ENCODE assay signal across 34 cellular contexts in the genomic region with DNA sequence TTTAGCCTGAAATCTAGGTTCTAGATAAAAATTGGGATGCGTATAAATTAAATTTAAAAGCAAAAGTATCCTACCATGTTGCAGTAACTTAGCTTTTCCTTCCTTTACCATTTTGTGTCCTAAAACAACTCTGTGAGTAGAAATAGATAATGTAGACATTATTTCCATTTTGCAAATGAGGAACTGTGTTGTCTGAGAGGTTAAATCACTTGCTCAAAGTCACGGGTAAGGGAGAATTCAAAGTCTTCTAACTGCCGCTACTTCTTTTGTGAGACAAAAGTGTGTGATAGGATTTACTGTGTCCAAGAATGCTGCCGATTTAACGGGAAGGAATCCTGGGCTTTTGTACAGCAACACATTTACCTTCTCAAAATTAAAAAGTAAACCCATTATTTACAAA. TPM values are rescaled to one million over a fixed set of nuclear protein-coding genes. Genes with fewer than 3 reads are reported as not detected.
"Had no signal": no experiment of that assay in that cellular context is flagged by ENCODE, and none has a peak within 500 bp of the region (broad histone marks: within the 10 kb centered on the region; RNA-seq: fewer than 3 reads in every experiment).

No MANE protein-coding gene starts in this region.

- H3K27ac Mint-ChIP-seq: activated CD4-positive, alpha-beta memory T cell treated with anti-CD3 and anti-CD28 coated beads for 36 hours; activated CD4-positive, alpha-beta T cell treated with anti-CD3 and anti-CD28 coated beads, Interleukin-2, amount 10 ng/mL, durations not matched to agents 24 days and 14 days; activated naive CD4-positive, alpha-beta T cell treated with anti-CD3 and anti-CD28 coated beads, Interleukin-2, amount 10 ng/mL, durations not matched to agents 7 days and 5 days; activated naive CD8-positive, alpha-beta T cell treated with anti-CD3 and anti-CD28 coated beads, Interleukin-2, amount 10 ng/mL, durations not matched to agents 7 days and 5 days; brain; mesothelial cell of epicardium; naive thymus-derived CD4-positive, alpha-beta T cell had no signal

- H3K4me3 Mint-ChIP-seq: activated CD4-positive, alpha-beta memory T cell treated with anti-CD3 and anti-CD28 coated beads for 36 hours; activated CD4-positive, alpha-beta T cell treated with anti-CD3 and anti-CD28 coated beads, Interleukin-2, amount 10 ng/mL, durations not matched to agents 24 days and 14 days; activated naive CD4-positive, alpha-beta T cell treated with anti-CD3 and anti-CD28 coated beads, Interleukin-2, amount 10 ng/mL, durations not matched to agents 7 days and 5 days; activated naive CD8-positive, alpha-beta T cell treated with anti-CD3 and anti-CD28 coated beads, Interleukin-2, amount 10 ng/mL, durations not matched to agents 7 days and 5 days; brain; mesothelial cell of epicardium; naive thymus-derived CD4-positive, alpha-beta T cell had no signal

- H3K36me3 ChIP-seq: ascending aorta, cardiac muscle cell, colonic mucosa, esophagus squamous epithelium, pancreas, sigmoid colon, WERI-Rb-1 had no signal

- H3K36me3 Mint-ChIP-seq: activated CD4-positive, alpha-beta memory T cell treated with anti-CD3 and anti-CD28 coated beads for 36 hours; activated naive CD4-positive, alpha-beta T cell treated with anti-CD3 and anti-CD28 coated beads, Interleukin-2, amount 10 ng/mL, durations not matched to agents 7 days and 5 days; brain; mesothelial cell of epicardium had no signal

- H3K27ac ChIP-seq: ascending aorta, cardiac muscle cell, colonic mucosa, epithelial cell of prostate, esophagus squamous epithelium, psoas muscle, sigmoid colon, WERI-Rb-1 had no signal

- H3K9me3 Mint-ChIP-seq: activated CD4-positive, alpha-beta memory T cell treated with anti-CD3 and anti-CD28 coated beads for 36 hours; activated CD4-positive, alpha-beta T cell treated with anti-CD3 and anti-CD28 coated beads, Interleukin-2, amount 10 ng/mL, durations not matched to agents 24 days and 14 days; activated naive CD4-positive, alpha-beta T cell treated with anti-CD3 and anti-CD28 coated beads, Interleukin-2, amount 10 ng/mL, durations not matched to agents 7 days and 5 days; activated naive CD8-positive, alpha-beta T cell treated with anti-CD3 and anti-CD28 coated beads, Interleukin-2, amount 10 ng/mL, durations not matched to agents 7 days and 5 days; brain; mesothelial cell of epicardium; naive thymus-derived CD4-positive, alpha-beta T cell had no signal

- H3K27me3 Mint-ChIP-seq: activated CD4-positive, alpha-beta memory T cell treated with anti-CD3 and anti-CD28 coated beads for 36 hours had no signal

- H3K9me3 ChIP-seq: ascending aorta, colonic mucosa, esophagus squamous epithelium, pancreas, psoas muscle, sigmoid colon had no signal

- H3K27me3 ChIP-seq: ascending aorta, cardiac muscle cell, colonic mucosa, esophagus squamous epithelium, pancreas, sigmoid colon had no signal

- DNase-seq: activated CD4-positive, alpha-beta memory T cell treated with anti-CD3 and anti-CD28 coated beads for 36 hours; activated CD4-positive, alpha-beta T cell treated with anti-CD3 and anti-CD28 coated beads, Interleukin-2, amount 10 ng/mL, durations not matched to agents 24 days and 14 days; activated CD4-positive, CD25-positive, alpha-beta regulatory T cell treated with anti-CD3 and anti-CD28 coated beads, Interleukin-2, amount 50 U/mL, for 72 hours; activated CD8-positive, alpha-beta memory T cell treated with anti-CD3 and anti-CD28 coated beads, Interleukin-2, amount 50 U/mL, for 4 hours; activated gamma-delta T cell; activated naive CD4-positive, alpha-beta T cell treated with anti-CD3 and anti-CD28 coated beads, Interleukin-2, amount 10 ng/mL, durations not matched to agents 7 days and 5 days; activated naive CD8-positive, alpha-beta T cell treated with anti-CD3 and anti-CD28 coated beads, Interleukin-2, amount 10 ng/mL, durations not matched to agents 7 days and 5 days; activated T-cell treated with anti-CD3 and anti-CD28 coated beads, Interleukin-2, amount 50 U/mL, for 1 hour; cerebellar nuclear complex; colonic mucosa; effector CD8-positive, alpha-beta T cell; esophagus squamous epithelium; foreskin melanocyte; kidney glomerular epithelial cell; naive thymus-derived CD4-positive, alpha-beta T cell; nucleus accumbens; pancreas; psoas muscle; sigmoid colon; small intestine; stimulated activated CD4-positive, alpha-beta T cell treated with anti-CD3 and anti-CD28 coated beads, Interleukin-2, amount 100 ng/mL, for 24 hours; stimulated activated naive CD4-positive, alpha-beta T cell; T1000; trophoblast cell; WERI-Rb-1 had no signal

- FAIRE-seq: endometrium, pancreas, small intestine, urothelium cell line had no signal

- H3K4me3 ChIP-seq: ascending aorta, cardiac muscle cell, colonic mucosa, esophagus squamous epithelium, lung, pancreas, psoas muscle, sigmoid colon had no signal

- ATAC-seq: left lobe of liver; naive thymus-derived CD4-positive, alpha-beta T cell; pancreas; psoas muscle had no signal

- H3K4me1 ChIP-seq: psoas muscle had no signal

RNA-seq across cellular contexts. Expression of a gene that starts 40.7 kb away (rescaled TPM):
- polyA plus RNA-seq: naive thymus-derived CD4-positive, alpha-beta T cell had no signal
